ENCODE assay signal across 1 cellular context in the genomic region with DNA sequence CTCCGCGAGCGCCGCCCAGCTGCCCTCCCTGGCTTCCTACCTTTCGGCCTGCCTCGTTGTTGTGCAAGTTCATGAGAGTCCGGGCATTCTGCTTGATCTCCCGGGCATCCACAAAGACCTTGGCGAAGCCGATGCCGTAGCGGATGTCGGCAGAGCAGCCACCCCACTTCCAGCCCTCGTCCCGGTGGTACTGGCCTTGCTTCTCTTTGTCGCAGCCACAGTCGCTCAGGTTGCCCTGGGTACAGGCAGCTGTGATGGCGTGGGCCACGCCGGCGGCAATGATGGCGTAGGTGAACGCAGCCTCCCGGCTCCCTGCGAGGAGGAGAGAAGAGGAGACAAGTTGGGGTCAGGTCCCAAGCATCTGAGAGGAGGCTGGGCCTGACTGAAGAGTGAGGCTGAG.
TF ChIP-seq lines count a peak whose summit lies in the region.

No MANE protein-coding gene starts in this region.

TF ChIP-seq in HCT116, 20 proteins besides CTCF, POLR2A, EP300 and RAD21 (continued from another document):
- TF ChIP-seq YY1 (IDR thresholded peaks at IDR 0.05; ENCODE audit: extremely low read depth, insufficient replicate concordance, low read depth, low read length) (no peak), ZFX (IDR thresholded peaks at IDR 0.05) (no peak), EZH2phosphoT487 (IDR thresholded peaks at IDR 0.05; ENCODE audit: borderline replicate concordance) (no peak), JUND (IDR thresholded peaks at IDR 0.05) (no peak)
